In the genomic region with DNA sequence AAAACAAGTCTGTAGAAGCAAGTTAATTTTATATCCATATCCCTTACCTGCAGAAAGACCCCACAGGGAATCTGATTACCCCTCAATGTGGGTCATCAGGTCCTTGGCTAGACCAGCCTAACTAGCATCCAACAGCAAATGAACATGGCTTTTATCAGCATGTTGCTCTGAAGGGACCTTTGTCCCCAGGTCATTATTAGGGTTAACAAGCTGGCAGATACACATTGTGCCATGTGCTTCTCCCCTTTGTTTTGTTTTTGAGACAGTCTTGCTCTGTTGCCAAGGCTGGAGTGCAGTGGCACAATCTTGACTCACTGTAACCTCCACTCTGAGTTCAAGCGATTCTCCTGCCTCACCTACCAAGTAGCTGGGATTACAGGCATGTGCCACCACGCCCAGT, we compare ENCODE assay signal across 6 cellular contexts. TPM values are rescaled to one million over a fixed set of nuclear protein-coding genes. Genes with fewer than 3 reads are reported as not detected.
"Had no signal": no experiment of that assay in that cellular context is flagged by ENCODE, and none has a peak within 500 bp of the region (broad histone marks: within the 10 kb centered on the region; RNA-seq: fewer than 3 reads in every experiment).

A gene with protein sequence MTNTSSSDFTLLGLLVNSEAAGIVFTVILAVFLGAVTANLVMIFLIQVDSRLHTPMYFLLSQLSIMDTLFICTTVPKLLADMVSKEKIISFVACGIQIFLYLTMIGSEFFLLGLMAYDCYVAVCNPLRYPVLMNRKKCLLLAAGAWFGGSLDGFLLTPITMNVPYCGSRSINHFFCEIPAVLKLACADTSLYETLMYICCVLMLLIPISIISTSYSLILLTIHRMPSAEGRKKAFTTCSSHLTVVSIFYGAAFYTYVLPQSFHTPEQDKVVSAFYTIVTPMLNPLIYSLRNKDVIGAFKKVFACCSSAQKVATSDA (minus strand): TSS at position 101 of the 400 bp plus-strand sequence. CDS start 7,963 bp downstream, outside the sequence.

RNA-seq across cellular contexts. Expression of the gene that starts here (rescaled TPM):
- total RNA-seq: HepG2, HT-29, HT1080, IMR-90, K562 had no signal
- polyA plus RNA-seq: HepG2, IgD-negative memory B cell, IMR-90, K562 had no signal
